8 cellular contexts compared by ENCODE assay signal in the genomic region with DNA sequence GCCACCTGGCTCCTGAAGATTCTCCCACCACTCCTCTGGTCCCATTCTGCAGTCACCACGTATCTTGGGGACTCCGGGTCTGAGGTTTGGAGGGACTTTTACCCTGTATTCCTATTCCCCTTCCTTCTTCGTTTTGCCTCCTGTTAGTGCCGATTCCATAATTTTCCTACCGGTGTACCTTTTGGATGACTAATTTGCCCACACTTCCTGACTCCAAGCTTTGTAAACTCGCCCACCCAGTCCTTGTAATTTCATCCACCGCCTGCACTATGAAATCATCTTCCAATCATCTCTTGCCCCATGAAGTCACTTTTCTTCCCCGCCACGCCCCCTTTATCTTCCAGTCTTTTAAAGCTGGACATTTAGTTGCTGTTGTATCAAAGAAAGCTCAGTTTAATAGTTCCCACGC. TPM values are rescaled to one million over a fixed set of nuclear protein-coding genes. Genes with fewer than 3 reads are reported as not detected.
DNase-seq lines count a peak whose midpoint lies in the region; ATAC-seq, FAIRE-seq and TF ChIP-seq lines count a peak whose summit lies in the region.

No MANE protein-coding gene starts in this region.

- DNase-seq in AML-193 (lab: John Stamatoyannopoulos, UW) (peak; percentile 37 to 40), GM12878 (ENCODE audit: low read depth, low spot score) (no peak), keratinocyte (ENCODE audit: low read depth, low spot score) (peak; percentile 26), left lobe of liver (ENCODE audit: low spot score) (no peak)
- peak; percentile 55 for DNase-seq in stimulated activated CD8-positive, alpha-beta memory T cell treated with anti-CD3 and anti-CD28 coated beads, Interleukin-4, amount 100 ng/mL, for 48 hours

- H3K79me2 ChIP-seq in OCI-LY3 (ENCODE audit: low read length): peaks cover 27% of the 10 kb centered on the region
- H3K79me2 ChIP-seq in GM12878 (ENCODE audit: control insufficient read depth, insufficient read depth, low read length): peaks cover 26% of the 10 kb centered on the region
- H3K79me2 ChIP-seq in keratinocyte (ENCODE audit: control insufficient read depth, insufficient read depth, low read length): peaks cover 49% of the 10 kb centered on the region

- SMC1A ChIA-PET in GM12878 (lab: Charles Lee; ENCODE audit: uncharacterized antibody, unreplicated experiment): interaction anchor here (0.7 to 2.4 kb wide), 16 partner anchors 9 to 184 kb away, joined by 3 to 13 read pairs (median 4); a partner anchor contains a TSS

- FAIRE-seq in GM12878 (lab: Jason Lieb, UNC) (peak; percentile 31), keratinocyte (lab: Jason Lieb, UNC) (peak; percentile 64)

- H2AFZ ChIP-seq in OCI-LY3 (ENCODE audit: low read depth, low read length) (peak overlapping the region; percentile 80), GM12878 (ENCODE audit: control insufficient read depth, low read depth, low read length) (peak overlapping the region; percentile 97), keratinocyte (ENCODE audit: control insufficient read depth, low read length) (peak overlapping the region; percentile 95)

- H3K9ac ChIP-seq in OCI-LY3 (ENCODE audit: low read length) (peak overlapping the region; percentile 78), GM12878 (ENCODE audit: control insufficient read depth, insufficient read depth, low read length) (peak overlapping the region; percentile 89), keratinocyte (ENCODE audit: control insufficient read depth, extremely low read depth, insufficient read depth, low read length) (peak overlapping the region; percentile 96)

- H3K4me1 ChIP-seq in OCI-LY3 (ENCODE audit: low read length) (peaks cover 15% of the 10 kb centered on the region), GM12878 (ENCODE audit: control insufficient read depth, insufficient read depth, low read length) (peaks cover 9% of the 10 kb centered on the region), keratinocyte (ENCODE audit: control insufficient read depth, extremely low read depth, insufficient read depth, low read length) (peaks cover 17% of the 10 kb centered on the region)

- 2% methylated on average over 10 of the region's 10 CpGs for WGBS in GM12878 (ENCODE audit: insufficient coverage, insufficient replicate concordance, low lambda C conversion rate, missing lambda C conversion rate)

- TF ChIP-seq EP300 in GM12878 (IDR thresholded peaks at IDR 0.05; ENCODE audit: borderline replicate concordance in 1 of 2, control insufficient read depth in 1 of 2, low read depth in 2 of 2, low read length in 2 of 2): no peak

- no peaks in the 10 kb centered on the region for H3K9me3 ChIP-seq in OCI-LY3 (ENCODE audit: insufficient read depth, low read length)
- H3K9me3 ChIP-seq in GM12878 (replicated peaks; ENCODE audit: control insufficient read depth, insufficient read depth, low read length): no peaks in the 10 kb centered on the region
- no peaks in the 10 kb centered on the region for H3K9me3 ChIP-seq in keratinocyte (ENCODE audit: control insufficient read depth, low read depth, low read length)

- CTCF ChIA-PET in GM12878 (lab: Yijun Ruan, JAX): interaction anchor here (0.6 to 3.0 kb wide), 15 partner anchors 10 to 468 kb away, joined by 3 to 23 read pairs (median 4); a partner anchor contains a TSS

- H3K27ac ChIP-seq in OCI-LY3 (ENCODE audit: low read length) (no peak overlapping the region), GM12878 (ENCODE audit: control insufficient read depth, insufficient read depth) (peak overlapping the region; percentile 82), keratinocyte (ENCODE audit: control insufficient read depth, insufficient read depth, low read length) (peak overlapping the region; percentile 98)

- H3K4me3 ChIP-seq in OCI-LY3 (ENCODE audit: low read length) (peak overlapping the region; percentile 87), GM12878 (peak overlapping the region; percentile 86), keratinocyte (ENCODE audit: control insufficient read depth in 2 of 3, extremely low read depth in 1 of 3, insufficient read depth in 2 of 3, low read depth in 1 of 3, low read length in 3 of 3) (peak overlapping the region; percentile 74 to 91 (median 91))

- peaks cover 2% of the 10 kb centered on the region for H3K9me1 ChIP-seq in keratinocyte (ENCODE audit: control insufficient read depth, extremely low read depth, insufficient read depth, low read length)

- POLR2A ChIA-PET in GM12878 (lab: Charles Lee): interaction anchor here (0.6 to 1.3 kb wide), 7 partner anchors 11 to 328 kb away, joined by 3 to 6 read pairs (median 5); a partner anchor contains a TSS

- H3K27me3 ChIP-seq in OCI-LY3 (ENCODE audit: low read depth, low read length): no peaks in the 10 kb centered on the region
- H3K27me3 ChIP-seq in GM12878 (replicated peaks in 1 of 2; ENCODE audit: control insufficient read depth in 2 of 2, insufficient read depth in 2 of 2, low read length in 1 of 2): no peaks in the 10 kb centered on the region
- no peaks in the 10 kb centered on the region for H3K27me3 ChIP-seq in keratinocyte (ENCODE audit: control insufficient read depth, extremely low read depth, insufficient read depth, low read length)

- in situ Hi-C loops in GM12878 (cut with MboI): no loop called here

- intact Hi-C loops in GM12878 (cut with micrococcal nuclease; ENCODE audit: unreplicated experiment): no loop called here

- ATAC-seq in GM18505 (IDR thresholded peaks at IDR 0.05; ENCODE audit: unreplicated experiment): peak; percentile 1
- peak; percentile 1 for ATAC-seq in HG03097 (IDR thresholded peaks at IDR 0.05; ENCODE audit: low FRiP score, unreplicated experiment)
- peak; percentile 32 for ATAC-seq in GM12878
- ATAC-seq in left lobe of liver: no peak

- TF ChIP-seq POLR2A in GM18505 (IDR thresholded peaks at IDR 0.05; ENCODE audit: borderline replicate concordance, extremely low read depth, insufficient read depth, insufficient read length): no peak
- no peak for TF ChIP-seq POLR2A in GM12878 (IDR thresholded peaks at IDR 0.05; ENCODE audit: low read depth, low read length)

- H3K36me3 ChIP-seq in OCI-LY3 (replicated peaks; ENCODE audit: low read depth, low read length) (peaks cover 10% of the 10 kb centered on the region), GM12878 (ENCODE audit: control insufficient read depth in 2 of 2, insufficient read depth in 2 of 2, low read length in 1 of 2) (peaks cover 0 to 4% of the 10 kb centered on the region in 2 experiments; a peak in 1 of 4 replicates), keratinocyte (ENCODE audit: control insufficient read depth in 2 of 2, extremely low read depth in 1 of 2, insufficient read depth in 2 of 2, low read length in 2 of 2) (peaks cover 0 to 10% of the 10 kb centered on the region in 2 experiments)

- TF ChIP-seq CTCF in OCI-LY3 (IDR thresholded peaks at IDR 0.05; ENCODE audit: low read depth, low read length) (no peak), GM12878 (IDR thresholded peaks at IDR 0.05 in 2 of 3, conservative IDR thresholded peaks at IDR 0.05 in 1 of 3; ENCODE audit: control insufficient read depth in 2 of 3, extremely low read depth in 1 of 3, insufficient read depth in 1 of 3, low read depth in 3 of 3, low read length in 3 of 3) (no peak), keratinocyte (optimal IDR thresholded peaks at IDR 0.05 in 1 of 3, IDR thresholded peaks at IDR 0.05 in 1 of 3, conservative IDR thresholded peaks at IDR 0.05 in 1 of 3; ENCODE audit: extremely low read depth in 1 of 3, insufficient read depth in 2 of 3, low read length in 3 of 3) (no peak)

- dilution Hi-C loops in keratinocyte (cut with MboI; ENCODE audit: extremely low pct_ligation_motif_present, low sequenced_read_pairs): no loop called here

- no TSS peak for BruUV-seq in GM12878 (replicated peaks; lab: Mats Ljungman, UMichigan)

- H3K4me2 ChIP-seq in OCI-LY3 (ENCODE audit: low read length): peak overlapping the region; percentile 81
- peak overlapping the region; percentile 73 for H3K4me2 ChIP-seq in GM12878 (ENCODE audit: control insufficient read depth, insufficient read depth)
- H3K4me2 ChIP-seq in keratinocyte (ENCODE audit: control insufficient read depth, extremely low read depth, insufficient read depth, low read depth, low read length): peak overlapping the region; percentile 94

- no peak for TF ChIP-seq RAD21 in GM12878 (IDR thresholded peaks at IDR 0.05; ENCODE audit: insufficient read depth, low read depth, low read length)

- H4K20me1 ChIP-seq in OCI-LY3 (ENCODE audit: insufficient read depth, low read length) (no peaks in the 10 kb centered on the region), GM12878 (ENCODE audit: control insufficient read depth, insufficient read depth) (no peaks in the 10 kb centered on the region), keratinocyte (ENCODE audit: control insufficient read depth, extremely low read depth, insufficient read depth, low read length) (no peaks in the 10 kb centered on the region)

- RAD21 ChIA-PET in GM12878 (lab: Charles Lee; ENCODE audit: unreplicated experiment): interaction anchor here (0.8 to 3.7 kb wide), 11 partner anchors 12 to 259 kb away, joined by 3 to 20 read pairs (median 4); a partner anchor contains a TSS

RNA-seq across cellular contexts. Expression of a gene that starts 0.6 kb away (rescaled TPM):
- total RNA-seq in GM12878 (2013; cell fraction: nucleolus; rRNA removed): 24.7 and 30.0 TPM in 2 replicates
- total RNA-seq in GM12878 (2014; rRNA removed) (54.4 and 66.5 TPM in 2 replicates), GM12878 (2014; rRNA removed; fragmentation: Illumina TruSeq; extraction: Trizol) (86.1 and 93.4 TPM in 2 replicates), GM12878 (2021) (52.5 and 54.8 TPM in 2 replicates), left lobe of liver (15.5 TPM)
- 51.5 TPM for polyA plus RNA-seq in GM12878 (2011; ENCODE audit: low read depth)
- polyA plus RNA-seq in GM12878 (2011; rRNA removed) (52.5 and 73.1 TPM in 2 replicates), GM12878 (2014; fragmentation: Illumina TruSeq; extraction: Trizol) (114 and 148 TPM in 2 replicates), GM12878 (2014; fragmentation: Nextera tagmentation; extraction: Ambion mirVana) (100 to 1,000 TPM; 163 to 166 TPM), GM12878 (2014; rRNA removed) (65.9 and 82.5 TPM in 2 replicates), GM12878 (2016; fragmentation: Nextera tagmentation; extraction: Ambion mirVana) (100 to 1,000 TPM; 176 to 179 TPM), keratinocyte (78.6 to 134 TPM (median 108 TPM) in 3 replicates)
- polyA plus RNA-seq in GM12878 (2011; cell fraction: cytosol; rRNA removed): 25.6 and 29.3 TPM in 2 replicates
- polyA plus RNA-seq in GM12878 (2011; cell fraction: nucleus; rRNA removed): 18.6 TPM in 2 replicates
- polyA plus RNA-seq in GM12878 (2012): 35.4 and 37.7 TPM in 2 replicates
- polyA minus RNA-seq in GM12878 (2011; rRNA and poly(A)+ RNA removed): 15.7 and 34.9 TPM in 2 replicates
- 5.5 and 11.2 TPM in 2 replicates for polyA minus RNA-seq in GM12878 (2011; cell fraction: cytosol; rRNA and poly(A)+ RNA removed)
- 5.0 and 9.0 TPM in 2 replicates for polyA minus RNA-seq in GM12878 (2011; cell fraction: nucleus; rRNA and poly(A)+ RNA removed)
- polyA plus RNA-seq in keratinocyte (2011; ENCODE audit: low read depth): 80.8 TPM
- 82.9 and 165 TPM in 2 replicates for polyA plus RNA-seq in keratinocyte (2011; cell fraction: cytosol; rRNA removed)
- 36.2 and 51.9 TPM in 2 replicates for polyA plus RNA-seq in keratinocyte (2011; cell fraction: nucleus; rRNA removed)
- polyA plus RNA-seq in keratinocyte (2012; ENCODE audit: low replicate concordance): 84.5 and 100 TPM in 2 replicates
- 8.9 to 84.2 TPM (median 45.6 TPM) in 3 replicates for polyA minus RNA-seq in keratinocyte
- polyA minus RNA-seq in keratinocyte (2011; cell fraction: cytosol; rRNA and poly(A)+ RNA removed): 31.1 TPM
- polyA minus RNA-seq in keratinocyte (2011; cell fraction: nucleus; rRNA and poly(A)+ RNA removed): 5.2 and 13.4 TPM in 2 replicates

RNA-seq across cellular contexts. Expression of a gene that starts 12.5 kb away (rescaled TPM):
- 13.5 and 16.2 TPM in 2 replicates for total RNA-seq in GM12878 (2013; cell fraction: nucleolus; rRNA removed)
- total RNA-seq in GM12878 (2014; rRNA removed): 133 and 169 TPM in 2 replicates
- total RNA-seq in GM12878 (2014; rRNA removed; fragmentation: Illumina TruSeq; extraction: Trizol): 197 and 220 TPM in 2 replicates
- total RNA-seq in GM12878 (2021): 142 and 145 TPM in 2 replicates
- 323 TPM for polyA plus RNA-seq in GM12878 (2011; ENCODE audit: low read depth)
- polyA plus RNA-seq in GM12878 (2011; rRNA removed): 344 and 345 TPM in 2 replicates
- polyA plus RNA-seq in GM12878 (2011; cell fraction: cytosol; rRNA removed): 50.2 and 52.3 TPM in 2 replicates
- 30.0 and 41.2 TPM in 2 replicates for polyA plus RNA-seq in GM12878 (2011; cell fraction: nucleus; rRNA removed)
- 311 and 399 TPM in 2 replicates for polyA plus RNA-seq in GM12878 (2012)
- 145 and 158 TPM in 2 replicates for polyA plus RNA-seq in GM12878 (2014; fragmentation: Illumina TruSeq; extraction: Trizol)
- polyA plus RNA-seq in GM12878 (2014; fragmentation: Nextera tagmentation; extraction: Ambion mirVana): 100 to 1,000 TPM; 473 to 509 TPM
- polyA plus RNA-seq in GM12878 (2014; rRNA removed): 127 and 146 TPM in 2 replicates
- 100 to 1,000 TPM; 297 to 312 TPM for polyA plus RNA-seq in GM12878 (2016; fragmentation: Nextera tagmentation; extraction: Ambion mirVana)
- polyA minus RNA-seq in GM12878 (2011; rRNA and poly(A)+ RNA removed): 6.3 and 21.4 TPM in 2 replicates
- 7.4 and 11.6 TPM in 2 replicates for polyA minus RNA-seq in GM12878 (2011; cell fraction: cytosol; rRNA and poly(A)+ RNA removed)
- 6.6 and 9.7 TPM in 2 replicates for polyA minus RNA-seq in GM12878 (2011; cell fraction: nucleus; rRNA and poly(A)+ RNA removed)
- 96.8 to 451 TPM (median 403 TPM) in 3 replicates for polyA plus RNA-seq in keratinocyte
- polyA plus RNA-seq in keratinocyte (2011; ENCODE audit: low read depth): 115 TPM
- 151 and 315 TPM in 2 replicates for polyA plus RNA-seq in keratinocyte (2011; cell fraction: cytosol; rRNA removed)
- polyA plus RNA-seq in keratinocyte (2011; cell fraction: nucleus; rRNA removed): 32.0 and 43.2 TPM in 2 replicates
- 262 and 285 TPM in 2 replicates for polyA plus RNA-seq in keratinocyte (2012; ENCODE audit: low replicate concordance)
- polyA minus RNA-seq in keratinocyte: 18.9 to 44.8 TPM (median 26.9 TPM) in 3 replicates
- polyA minus RNA-seq in keratinocyte (2011; cell fraction: cytosol; rRNA and poly(A)+ RNA removed): 37.4 TPM
- 13.9 and 21.6 TPM in 2 replicates for polyA minus RNA-seq in keratinocyte (2011; cell fraction: nucleus; rRNA and poly(A)+ RNA removed)
- total RNA-seq in left lobe of liver: 46.7 TPM

Comparison
In these comparisons a context has a peak if more than half of its experiments do, and no peak if none do; other contexts are left out.
1. DNase-seq: peak in AML-193 (2 of 2), keratinocyte (single experiment) and stimulated activated CD8-positive, alpha-beta memory T cell treated with anti-CD3 and anti-CD28 coated beads, Interleukin-4, amount 100 ng/mL, for 48 hours (single experiment); none in GM12878 (single experiment) and left lobe of liver (single experiment).
2. Peak in every context shown above with its lines, with median percentiles within 50 percentile points of each other: H2AFZ ChIP-seq, H3K4me2 ChIP-seq, H3K4me3 ChIP-seq and H3K9ac ChIP-seq.